In the genomic region with DNA sequence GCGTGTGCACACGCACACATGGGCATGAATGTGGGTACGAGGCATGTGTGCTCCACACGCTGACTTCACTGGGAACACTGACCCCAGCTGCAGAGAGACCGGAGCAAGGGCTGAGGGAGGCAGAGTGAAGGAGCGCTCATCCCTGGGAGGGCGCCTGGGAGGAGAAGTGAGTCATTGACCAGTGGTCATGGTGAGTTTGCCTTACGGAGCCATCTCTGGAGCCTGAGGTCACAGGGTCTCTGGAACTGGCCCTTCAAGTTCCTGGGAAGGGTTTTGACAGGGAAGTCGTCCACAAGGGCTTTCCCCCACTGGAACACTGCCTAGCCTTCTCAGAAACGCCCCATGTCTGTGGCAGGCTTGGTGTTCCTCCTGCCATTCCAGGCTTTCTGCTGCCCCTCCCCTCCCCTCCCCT, we compare ENCODE assay signal across 1 cellular context.
TF ChIP-seq lines count a peak whose summit lies in the region.

No MANE protein-coding gene starts in this region.

TF ChIP-seq in HepG2, 621 proteins besides CTCF, POLR2A, EP300 and RAD21 (continued from another document):
- TF ChIP-seq, protein P1, sequence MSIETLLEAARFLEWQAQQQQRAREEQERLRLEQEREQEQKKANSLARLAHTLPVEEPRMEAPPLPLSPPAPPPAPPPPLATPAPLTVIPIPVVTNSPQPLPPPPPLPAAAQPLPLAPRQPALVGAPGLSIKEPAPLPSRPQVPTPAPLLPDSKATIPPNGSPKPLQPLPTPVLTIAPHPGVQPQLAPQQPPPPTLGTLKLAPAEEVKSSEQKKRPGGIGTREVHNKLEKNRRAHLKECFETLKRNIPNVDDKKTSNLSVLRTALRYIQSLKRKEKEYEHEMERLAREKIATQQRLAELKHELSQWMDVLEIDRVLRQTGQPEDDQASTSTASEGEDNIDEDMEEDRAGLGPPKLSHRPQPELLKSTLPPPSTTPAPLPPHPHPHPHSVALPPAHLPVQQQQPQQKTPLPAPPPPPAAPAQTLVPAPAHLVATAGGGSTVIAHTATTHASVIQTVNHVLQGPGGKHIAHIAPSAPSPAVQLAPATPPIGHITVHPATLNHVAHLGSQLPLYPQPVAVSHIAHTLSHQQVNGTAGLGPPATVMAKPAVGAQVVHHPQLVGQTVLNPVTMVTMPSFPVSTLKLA (IDR thresholded peaks at IDR 0.05): peak; percentile 47; the same call in 1 of the 2 replicates
- TF ChIP-seq, protein P2, sequence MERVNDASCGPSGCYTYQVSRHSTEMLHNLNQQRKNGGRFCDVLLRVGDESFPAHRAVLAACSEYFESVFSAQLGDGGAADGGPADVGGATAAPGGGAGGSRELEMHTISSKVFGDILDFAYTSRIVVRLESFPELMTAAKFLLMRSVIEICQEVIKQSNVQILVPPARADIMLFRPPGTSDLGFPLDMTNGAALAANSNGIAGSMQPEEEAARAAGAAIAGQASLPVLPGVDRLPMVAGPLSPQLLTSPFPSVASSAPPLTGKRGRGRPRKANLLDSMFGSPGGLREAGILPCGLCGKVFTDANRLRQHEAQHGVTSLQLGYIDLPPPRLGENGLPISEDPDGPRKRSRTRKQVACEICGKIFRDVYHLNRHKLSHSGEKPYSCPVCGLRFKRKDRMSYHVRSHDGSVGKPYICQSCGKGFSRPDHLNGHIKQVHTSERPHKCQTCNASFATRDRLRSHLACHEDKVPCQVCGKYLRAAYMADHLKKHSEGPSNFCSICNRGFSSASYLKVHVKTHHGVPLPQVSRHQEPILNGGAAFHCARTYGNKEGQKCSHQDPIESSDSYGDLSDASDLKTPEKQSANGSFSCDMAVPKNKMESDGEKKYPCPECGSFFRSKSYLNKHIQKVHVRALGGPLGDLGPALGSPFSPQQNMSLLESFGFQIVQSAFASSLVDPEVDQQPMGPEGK (CRISPR knock-in tag; IDR thresholded peaks at IDR 0.05): no peak
- TF ChIP-seq, protein P3, sequence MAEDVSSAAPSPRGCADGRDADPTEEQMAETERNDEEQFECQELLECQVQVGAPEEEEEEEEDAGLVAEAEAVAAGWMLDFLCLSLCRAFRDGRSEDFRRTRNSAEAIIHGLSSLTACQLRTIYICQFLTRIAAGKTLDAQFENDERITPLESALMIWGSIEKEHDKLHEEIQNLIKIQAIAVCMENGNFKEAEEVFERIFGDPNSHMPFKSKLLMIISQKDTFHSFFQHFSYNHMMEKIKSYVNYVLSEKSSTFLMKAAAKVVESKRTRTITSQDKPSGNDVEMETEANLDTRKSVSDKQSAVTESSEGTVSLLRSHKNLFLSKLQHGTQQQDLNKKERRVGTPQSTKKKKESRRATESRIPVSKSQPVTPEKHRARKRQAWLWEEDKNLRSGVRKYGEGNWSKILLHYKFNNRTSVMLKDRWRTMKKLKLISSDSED (CRISPR knock-in tag; IDR thresholded peaks at IDR 0.05): no peak
- TF ChIP-seq FOSL1 (CRISPR knock-in tag; IDR thresholded peaks at IDR 0.05; ENCODE audit: borderline replicate concordance): 0 out of 2 replicates have a peak, but pooled peaks have one; percentile 25
- TF ChIP-seq, protein P4, sequence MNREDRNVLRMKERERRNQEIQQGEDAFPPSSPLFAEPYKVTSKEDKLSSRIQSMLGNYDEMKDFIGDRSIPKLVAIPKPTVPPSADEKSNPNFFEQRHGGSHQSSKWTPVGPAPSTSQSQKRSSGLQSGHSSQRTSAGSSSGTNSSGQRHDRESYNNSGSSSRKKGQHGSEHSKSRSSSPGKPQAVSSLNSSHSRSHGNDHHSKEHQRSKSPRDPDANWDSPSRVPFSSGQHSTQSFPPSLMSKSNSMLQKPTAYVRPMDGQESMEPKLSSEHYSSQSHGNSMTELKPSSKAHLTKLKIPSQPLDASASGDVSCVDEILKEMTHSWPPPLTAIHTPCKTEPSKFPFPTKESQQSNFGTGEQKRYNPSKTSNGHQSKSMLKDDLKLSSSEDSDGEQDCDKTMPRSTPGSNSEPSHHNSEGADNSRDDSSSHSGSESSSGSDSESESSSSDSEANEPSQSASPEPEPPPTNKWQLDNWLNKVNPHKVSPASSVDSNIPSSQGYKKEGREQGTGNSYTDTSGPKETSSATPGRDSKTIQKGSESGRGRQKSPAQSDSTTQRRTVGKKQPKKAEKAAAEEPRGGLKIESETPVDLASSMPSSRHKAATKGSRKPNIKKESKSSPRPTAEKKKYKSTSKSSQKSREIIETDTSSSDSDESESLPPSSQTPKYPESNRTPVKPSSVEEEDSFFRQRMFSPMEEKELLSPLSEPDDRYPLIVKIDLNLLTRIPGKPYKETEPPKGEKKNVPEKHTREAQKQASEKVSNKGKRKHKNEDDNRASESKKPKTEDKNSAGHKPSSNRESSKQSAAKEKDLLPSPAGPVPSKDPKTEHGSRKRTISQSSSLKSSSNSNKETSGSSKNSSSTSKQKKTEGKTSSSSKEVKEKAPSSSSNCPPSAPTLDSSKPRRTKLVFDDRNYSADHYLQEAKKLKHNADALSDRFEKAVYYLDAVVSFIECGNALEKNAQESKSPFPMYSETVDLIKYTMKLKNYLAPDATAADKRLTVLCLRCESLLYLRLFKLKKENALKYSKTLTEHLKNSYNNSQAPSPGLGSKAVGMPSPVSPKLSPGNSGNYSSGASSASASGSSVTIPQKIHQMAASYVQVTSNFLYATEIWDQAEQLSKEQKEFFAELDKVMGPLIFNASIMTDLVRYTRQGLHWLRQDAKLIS (CRISPR knock-in tag; IDR thresholded peaks at IDR 0.05): no peak
- TF ChIP-seq KDM5B (CRISPR knock-in tag; IDR thresholded peaks at IDR 0.05; ENCODE audit: borderline replicate concordance): peak; percentile 25; the same call in 1 of the 2 replicates
- TF ChIP-seq DNMT3B (CRISPR knock-in tag; conservative IDR thresholded peaks at IDR 0.05): no peak
- no peak for TF ChIP-seq GTF2F1 (IDR thresholded peaks at IDR 0.05; ENCODE audit: low read length)
- TF ChIP-seq ZNF570 (CRISPR knock-in tag; IDR thresholded peaks at IDR 0.05; ENCODE audit: borderline replicate concordance): no peak
- TF ChIP-seq RXRA (CRISPR knock-in tag; IDR thresholded peaks at IDR 0.05): no peak
- TF ChIP-seq ZFP1 (CRISPR knock-in tag; IDR thresholded peaks at IDR 0.05): no peak
- peak; percentile 77 for TF ChIP-seq FOSL2 (CRISPR knock-in tag; IDR thresholded peaks at IDR 0.05)
- no peak for TF ChIP-seq ZNF337 (CRISPR knock-in tag; IDR thresholded peaks at IDR 0.05; ENCODE audit: borderline replicate concordance, low read depth)
- TF ChIP-seq ZNF44 (CRISPR knock-in tag; IDR thresholded peaks at IDR 0.05): no peak
- TF ChIP-seq, protein P5, sequence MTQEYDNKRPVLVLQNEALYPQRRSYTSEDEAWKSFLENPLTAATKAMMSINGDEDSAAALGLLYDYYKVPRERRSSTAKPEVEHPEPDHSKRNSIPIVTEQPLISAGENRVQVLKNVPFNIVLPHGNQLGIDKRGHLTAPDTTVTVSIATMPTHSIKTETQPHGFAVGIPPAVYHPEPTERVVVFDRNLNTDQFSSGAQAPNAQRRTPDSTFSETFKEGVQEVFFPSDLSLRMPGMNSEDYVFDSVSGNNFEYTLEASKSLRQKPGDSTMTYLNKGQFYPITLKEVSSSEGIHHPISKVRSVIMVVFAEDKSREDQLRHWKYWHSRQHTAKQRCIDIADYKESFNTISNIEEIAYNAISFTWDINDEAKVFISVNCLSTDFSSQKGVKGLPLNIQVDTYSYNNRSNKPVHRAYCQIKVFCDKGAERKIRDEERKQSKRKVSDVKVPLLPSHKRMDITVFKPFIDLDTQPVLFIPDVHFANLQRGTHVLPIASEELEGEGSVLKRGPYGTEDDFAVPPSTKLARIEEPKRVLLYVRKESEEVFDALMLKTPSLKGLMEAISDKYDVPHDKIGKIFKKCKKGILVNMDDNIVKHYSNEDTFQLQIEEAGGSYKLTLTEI (CRISPR knock-in tag; conservative IDR thresholded peaks at IDR 0.05): no peak
- TF ChIP-seq CREB1 (IDR thresholded peaks at IDR 0.05): no peak
- no peak for TF ChIP-seq CREB1 (CRISPR knock-in tag; IDR thresholded peaks at IDR 0.05)
- peak; percentile 51; the same call in 1 of the 2 replicates for TF ChIP-seq NFKB2 (CRISPR knock-in tag; IDR thresholded peaks at IDR 0.05; ENCODE audit: borderline replicate concordance)
- TF ChIP-seq ZNF7 (CRISPR knock-in tag; IDR thresholded peaks at IDR 0.05): no peak
- TF ChIP-seq PCBP2 (optimal IDR thresholded peaks at IDR 0.05; ENCODE audit: low read depth, low read length, poor library complexity, severe bottlenecking): peak; percentile 86
